Comparison of ENCODE assay signal across 8 cellular contexts in the genomic region with DNA sequence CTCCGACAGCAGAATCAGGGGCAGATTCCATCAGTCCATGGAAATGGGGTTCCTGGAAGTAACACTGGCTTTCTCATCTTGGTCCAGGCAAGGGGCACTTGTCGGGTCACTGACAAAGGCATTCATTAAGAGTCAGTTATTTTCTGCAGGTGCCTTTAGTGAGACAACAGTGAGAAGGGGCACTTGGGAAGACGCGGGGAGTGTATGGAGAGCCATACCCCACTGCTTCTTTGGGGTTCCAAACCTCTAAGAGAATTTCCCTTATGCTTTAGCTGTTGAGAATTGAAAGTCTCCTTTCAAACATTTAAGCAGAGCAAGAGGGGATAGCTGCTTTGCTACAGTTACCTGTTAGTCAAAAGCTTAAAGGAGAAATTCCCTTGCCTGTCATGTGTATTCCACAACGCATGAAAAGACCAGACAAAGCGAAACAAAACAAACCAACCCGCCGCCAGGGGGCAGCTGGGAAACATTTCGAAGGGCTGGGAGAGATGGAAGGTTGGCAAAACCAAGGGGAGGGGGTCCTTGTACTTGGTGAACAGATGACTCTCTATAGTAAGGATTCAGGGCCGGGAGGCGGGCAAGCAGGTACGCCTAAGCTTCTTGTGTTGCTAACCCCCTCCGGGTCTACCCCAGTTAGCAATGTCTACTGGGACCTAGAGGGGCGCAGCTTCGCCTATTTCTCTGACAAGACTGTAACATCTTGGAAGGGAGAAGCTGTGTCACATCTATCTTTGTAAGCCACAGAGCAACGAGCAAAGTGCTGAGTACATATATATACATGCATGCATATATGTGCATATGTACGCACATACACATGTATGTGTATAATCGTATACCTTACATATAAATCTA.
A peak's percentile ranks its signal among the peaks of the same experiment; 100 is the strongest.
DNase-seq lines count a peak whose midpoint lies in the region; ATAC-seq and TF ChIP-seq lines count a peak whose summit lies in the region.

No MANE protein-coding gene starts in this region.

- no peak overlapping the region for H3K27ac Mint-ChIP-seq in activated naive CD8-positive, alpha-beta T cell treated with anti-CD3 and anti-CD28 coated beads for 36 hours

- no peaks in the 10 kb centered on the region for H3K4me1 Mint-ChIP-seq in activated naive CD8-positive, alpha-beta T cell treated with anti-CD3 and anti-CD28 coated beads for 36 hours

- 62 to 70% methylated on average over 11 to 18 of the region's 18 CpGs for WGBS in transverse colon (ENCODE audit: low coverage in 1 of 2), 2 donors

- in situ Hi-C loops in G401 (cut with HindIII; ENCODE audit: low sequenced_read_pairs) = no loop called here
- in situ Hi-C loops in transverse colon (cut with MboI; ENCODE audit: low pct_ligation_motif_present in 1 of 4, low pct_unique_long_range_greater_than_20kb in 1 of 4, low sequenced_read_pairs in 3 of 4) = no loop called here

- intact Hi-C loops in transverse colon (cut with DNase I; ENCODE audit: low total_unique reads) = no loop called here

- H3K27me3 ChIP-seq in transverse colon = no peaks in the 10 kb centered on the region

- DNase-seq in G401 (ENCODE audit: low spot score) (peak; percentile 6), HT1080 (ENCODE audit: low read depth) (peak; percentile 43), kidney glomerular epithelial cell (lab: John Stamatoyannopoulos, UW) (peak; percentile 12), transverse colon (peak; percentile 14), epidermal melanocyte (ENCODE audit: insufficient read length, low spot score) (no peak)
- DNase-seq in activated naive CD8-positive, alpha-beta T cell treated with anti-CD3 and anti-CD28 coated beads for 36 hours = peak; percentile 18

- H3K9me3 Mint-ChIP-seq in activated naive CD8-positive, alpha-beta T cell treated with anti-CD3 and anti-CD28 coated beads for 36 hours = no peaks in the 10 kb centered on the region

- peak in 4 of 5 experiments; percentile 10 to 29 (median 24) for TF ChIP-seq CTCF in transverse colon (IDR thresholded peaks at IDR 0.05)

- ATAC-seq in GM21737 (IDR thresholded peaks at IDR 0.05; ENCODE audit: unreplicated experiment) (no peak), HG03039 (IDR thresholded peaks at IDR 0.05; ENCODE audit: unreplicated experiment) (no peak)

- no peak overlapping the region for H3K27ac ChIP-seq in transverse colon

- no peaks in the 10 kb centered on the region for H3K27me3 Mint-ChIP-seq in activated naive CD8-positive, alpha-beta T cell treated with anti-CD3 and anti-CD28 coated beads for 36 hours

- no peaks in the 10 kb centered on the region for H3K9me3 ChIP-seq in transverse colon

- no peak overlapping the region for H3K4me3 Mint-ChIP-seq in activated naive CD8-positive, alpha-beta T cell treated with anti-CD3 and anti-CD28 coated beads for 36 hours

- H3K36me3 Mint-ChIP-seq in activated naive CD8-positive, alpha-beta T cell treated with anti-CD3 and anti-CD28 coated beads for 36 hours = no peaks in the 10 kb centered on the region

- no peak for TF ChIP-seq EP300 in transverse colon (IDR thresholded peaks at IDR 0.05; ENCODE audit: low read depth)

- no peaks in the 10 kb centered on the region for H3K36me3 ChIP-seq in transverse colon

- H3K4me1 ChIP-seq in transverse colon = no peaks in the 10 kb centered on the region

- no peak overlapping the region for H3K4me3 ChIP-seq in transverse colon

- TF ChIP-seq POLR2A in transverse colon (IDR thresholded peaks at IDR 0.05) = no peak
